In genomic region chr19:17458970-17459369, GRCh38 we compare ENCODE assay signal across 18 cellular contexts. TPM values are rescaled to one million over a fixed set of nuclear protein-coding genes. Genes with fewer than 3 reads are reported as not detected.
A peak's percentile ranks its signal among the peaks of the same experiment; 100 is the strongest.
DNase-seq lines count a peak whose midpoint lies in the region; ATAC-seq, FAIRE-seq and TF ChIP-seq lines count a peak whose summit lies in the region.
"Had no signal": no experiment of that assay in that cellular context is flagged by ENCODE, and none has a peak within 500 bp of the region (broad histone marks: within the 10 kb centered on the region; RNA-seq: fewer than 3 reads in every experiment).

No MANE protein-coding gene starts in this region.

- no peaks in the 10 kb centered on the region for H3K4me1 Mint-ChIP-seq in MCF 10A (ENCODE audit: insufficient read depth, unreplicated experiment)

- 10% methylated on average over 3 of the region's 3 CpGs for WGBS in K562 (ENCODE audit: insufficient coverage, low coverage, missing lambda C conversion rate)

- no peak for TF ChIP-seq CTCF in MCF 10A (IDR thresholded peaks at IDR 0.05; ENCODE audit: unreplicated experiment)
- no peak for TF ChIP-seq CTCF in breast epithelium (IDR thresholded peaks at IDR 0.05)
- no peak for TF ChIP-seq CTCF in K562 (IDR thresholded peaks at IDR 0.05 in 2 of 3, conservative IDR thresholded peaks at IDR 0.05 in 1 of 3; ENCODE audit: insufficient read depth in 2 of 3, low read depth in 1 of 3, low read length in 3 of 3)
- TF ChIP-seq CTCF in keratinocyte (optimal IDR thresholded peaks at IDR 0.05 in 1 of 3, IDR thresholded peaks at IDR 0.05 in 1 of 3, conservative IDR thresholded peaks at IDR 0.05 in 1 of 3; ENCODE audit: extremely low read depth in 1 of 3, insufficient read depth in 2 of 3, low read length in 3 of 3) = no peak

- H3K27ac ChIP-seq in breast epithelium (no peak overlapping the region), K562 (ENCODE audit: extremely low read depth, low read depth, low read length) (no peak overlapping the region), keratinocyte (ENCODE audit: control insufficient read depth, insufficient read depth, low read length) (no peak overlapping the region)
- H3K27ac ChIP-seq: BLaER1 treated with 17β-estradiol and CSF1 and Interleukin-3, amounts not matched to agents 10 nM and 100 nM had no signal

- no peak overlapping the region for H3K27ac Mint-ChIP-seq in MCF 10A (ENCODE audit: low read depth, unreplicated experiment)
- H3K27ac Mint-ChIP-seq: CD4-positive, CD25-positive, alpha-beta regulatory T cell; GM23338 had no signal

- FAIRE-seq in K562 (lab: Jason Lieb, UNC) (peak; percentile 32), keratinocyte (lab: Jason Lieb, UNC) (no peak)
- FAIRE-seq: GM12891 had no signal

- TF ChIP-seq EP300 in K562 (IDR thresholded peaks at IDR 0.05; ENCODE audit: low read length) = no peak

- H2AFZ ChIP-seq in K562 (ENCODE audit: low read depth, low read length) (no peak overlapping the region), keratinocyte (ENCODE audit: control insufficient read depth, low read length) (peak overlapping the region; percentile 10)
- H2AFZ ChIP-seq: GM23338 had no signal

- BruUV-seq in MCF 10A (replicated peaks; lab: Mats Ljungman, UMichigan) (no TSS peak), K562 (replicated peaks; lab: Mats Ljungman, UMichigan) (no TSS peak)

- H3K4me2 ChIP-seq in K562 (ENCODE audit: insufficient read depth, low read length) = no peak overlapping the region
- H3K4me2 ChIP-seq in keratinocyte (ENCODE audit: control insufficient read depth, extremely low read depth, insufficient read depth, low read depth, low read length) = no peak overlapping the region
- H3K4me2 ChIP-seq: GM23338 had no signal

- CTCF ChIA-PET in MCF 10A (lab: Yijun Ruan, JAX) = no interaction called here
- CTCF ChIA-PET in K562 (lab: Yijun Ruan, JAX; ENCODE audit: low intra/inter-chr PET ratio) = no interaction called here

- no peaks in the 10 kb centered on the region for H3K9me3 ChIP-seq in breast epithelium
- no peaks in the 10 kb centered on the region for H3K9me3 ChIP-seq in K562 (replicated peaks; ENCODE audit: control insufficient read depth, insufficient read depth, low read depth, low read length)
- no peaks in the 10 kb centered on the region for H3K9me3 ChIP-seq in keratinocyte (ENCODE audit: control insufficient read depth, low read depth, low read length)
- H3K9me3 ChIP-seq: BLaER1 treated with 17β-estradiol and CSF1 and Interleukin-3, amounts not matched to agents 10 nM and 100 nM had no signal

- H3K27me3 Mint-ChIP-seq in MCF 10A (ENCODE audit: insufficient read depth, unreplicated experiment) = no peaks in the 10 kb centered on the region

- H3K9me3 Mint-ChIP-seq in MCF 10A (ENCODE audit: unreplicated experiment) = no peaks in the 10 kb centered on the region
- H3K9me3 Mint-ChIP-seq: CD4-positive, CD25-positive, alpha-beta regulatory T cell; GM23338 had no signal

- H4K20me1 ChIP-seq in K562 (replicated peaks; ENCODE audit: control insufficient read depth, insufficient read depth, low read length) = no peaks in the 10 kb centered on the region
- H4K20me1 ChIP-seq in keratinocyte (ENCODE audit: control insufficient read depth, extremely low read depth, insufficient read depth, low read length) = no peaks in the 10 kb centered on the region
- H4K20me1 ChIP-seq: BLaER1 treated with 17β-estradiol and CSF1 and Interleukin-3, amounts not matched to agents 10 nM and 100 nM had no signal

- H3K79me2 ChIP-seq in K562 (ENCODE audit: control insufficient read depth, insufficient read depth, low read length) (no peaks in the 10 kb centered on the region), keratinocyte (ENCODE audit: control insufficient read depth, insufficient read depth, low read length) (no peaks in the 10 kb centered on the region)

- DNase-seq in MCF 10A (ENCODE audit: unreplicated experiment) = peak; percentile 37
- no peak for DNase-seq in breast epithelium (ENCODE audit: low spot score in 2 of 2)
- no peak for DNase-seq in K562 (ENCODE audit: extremely low read depth in 1 of 4, low spot score in 3 of 4)
- no peak for DNase-seq in keratinocyte (ENCODE audit: low read depth, low spot score)
- no peak for DNase-seq in ecto neural progenitor cell (ENCODE audit: low spot score)
- DNase-seq in T-helper 9 cell = no peak
- DNase-seq in GM03348 (ENCODE audit: low spot score) = no peak
- DNase-seq in middle frontal gyrus (ENCODE audit: extremely low spot score, low spot score) = no peak
- DNase-seq: ACHN; CD4-positive, CD25-positive, alpha-beta regulatory T cell; H7; IMR-90 had no signal

- H3K27me3 ChIP-seq in breast epithelium (peaks cover 0 to 25% of the 10 kb centered on the region in 2 donors), K562 (ENCODE audit: control insufficient read depth in 2 of 2, insufficient read depth in 2 of 2, low read length in 2 of 2) (peaks cover 5 to 32% of the 10 kb centered on the region in 2 experiments; a peak in 4 of 5 replicates), keratinocyte (ENCODE audit: control insufficient read depth, extremely low read depth, insufficient read depth, low read length) (peaks cover 18% of the 10 kb centered on the region)

- no peak for TF ChIP-seq RAD21 in K562 (CRISPR knock-in tag; conservative IDR thresholded peaks at IDR 0.05 in 1 of 2, IDR thresholded peaks at IDR 0.05 in 1 of 2)

- H3K4me3 Mint-ChIP-seq in MCF 10A (ENCODE audit: unreplicated experiment) = no peak overlapping the region
- H3K4me3 Mint-ChIP-seq: CD4-positive, CD25-positive, alpha-beta regulatory T cell; GM23338 had no signal

- H3K4me3 ChIP-seq in breast epithelium (no peak overlapping the region), K562 (no peak overlapping the region), keratinocyte (ENCODE audit: control insufficient read depth in 2 of 3, extremely low read depth in 1 of 3, insufficient read depth in 2 of 3, low read depth in 1 of 3, low read length in 3 of 3) (no peak overlapping the region)
- H3K4me3 ChIP-seq: BLaER1 treated with 17β-estradiol and CSF1 and Interleukin-3, amounts not matched to agents 10 nM and 100 nM; GM23338 had no signal

- H3K9me1 ChIP-seq in K562 (ENCODE audit: control insufficient read depth, insufficient read depth, low read length) (no peaks in the 10 kb centered on the region), keratinocyte (ENCODE audit: control insufficient read depth, extremely low read depth, insufficient read depth, low read length) (no peaks in the 10 kb centered on the region)

- ATAC-seq in K562 = no peak
- ATAC-seq: GM23338 had no signal

- POLR2A ChIA-PET in MCF 10A (lab: Yijun Ruan, JAX) (no interaction called here), K562 (lab: Yijun Ruan, JAX) (no interaction called here)

- dilution Hi-C loops in keratinocyte (cut with MboI; ENCODE audit: extremely low pct_ligation_motif_present, low sequenced_read_pairs) = no loop called here

- H3K4me1 ChIP-seq in breast epithelium (no peaks in the 10 kb centered on the region), K562 (replicated peaks in 1 of 2; ENCODE audit: control insufficient read depth in 2 of 2, insufficient read depth in 2 of 2, low read length in 2 of 2) (peaks cover 0 to 16% of the 10 kb centered on the region in 2 experiments; a peak in 3 of 5 replicates), keratinocyte (ENCODE audit: control insufficient read depth, extremely low read depth, insufficient read depth, low read length) (no peaks in the 10 kb centered on the region)

- TF ChIP-seq POLR2A in breast epithelium (IDR thresholded peaks at IDR 0.05) (no peak), K562 (conservative IDR thresholded peaks at IDR 0.05) (no peak)

- no peaks in the 10 kb centered on the region for H3K36me3 Mint-ChIP-seq in MCF 10A (ENCODE audit: insufficient read depth, unreplicated experiment)
- H3K36me3 Mint-ChIP-seq: CD4-positive, CD25-positive, alpha-beta regulatory T cell had no signal

- H3K9ac ChIP-seq in K562 (ENCODE audit: insufficient read depth in 1 of 2, low read depth in 2 of 2, low read length in 2 of 2) (no peak overlapping the region), keratinocyte (ENCODE audit: control insufficient read depth, extremely low read depth, insufficient read depth, low read length) (no peak overlapping the region)
- H3K9ac ChIP-seq: BLaER1 treated with 17β-estradiol and CSF1 and Interleukin-3, amounts not matched to agents 10 nM and 100 nM had no signal

- no peaks in the 10 kb centered on the region for H3K36me3 ChIP-seq in breast epithelium
- no peaks in the 10 kb centered on the region for H3K36me3 ChIP-seq in K562 (ENCODE audit: control insufficient read depth, insufficient read depth, low read length)
- H3K36me3 ChIP-seq in keratinocyte (ENCODE audit: control insufficient read depth in 2 of 2, extremely low read depth in 1 of 2, insufficient read depth in 2 of 2, low read length in 2 of 2) = no peaks in the 10 kb centered on the region
- H3K36me3 ChIP-seq: BLaER1 treated with 17β-estradiol and CSF1 and Interleukin-3, amounts not matched to agents 10 nM and 100 nM had no signal

- intact Hi-C loops in MCF 10A (cut with micrococcal nuclease) = no loop called here
- intact Hi-C loops in breast epithelium (cut with DNase I; ENCODE audit: low total_unique reads) = no loop called here
- intact Hi-C loops in K562 (cut with micrococcal nuclease) = loop anchor here (10.0 kb wide), 1 partner anchor 216 kb away; no protein-coding TSS in a partner anchor

- in situ Hi-C loops in K562 (cut with MboI) = no loop called here

RNA-seq across cellular contexts. Expression of gene NXNL1, which starts 1.8 kb away (rescaled TPM):
- total RNA-seq in MCF 10A (2022) (not detected in 2 replicates), breast epithelium (under 1 TPM in 1 of 3 donors, not detected in 2; 0.64 TPM), K562 (2014; rRNA removed) (not detected in 2 replicates), K562 (2014; rRNA removed; fragmentation: Illumina TruSeq; extraction: Trizol) (not detected in 2 replicates), K562 (2015; rRNA removed; fragmentation: Illumina TruSeq; extraction: Trizol) (not detected in 2 replicates), K562 (2021) (not detected in 2 replicates)
- not detected in 2 replicates for total RNA-seq in K562 (2011; cell fraction: chromatin; rRNA removed; ENCODE audit: low replicate concordance)
- total RNA-seq in K562 (2011; cell fraction: nucleolus; rRNA removed) = not detected in 2 replicates
- not detected in 2 replicates for total RNA-seq in K562 (2011; cell fraction: nucleoplasm; rRNA removed)
- polyA plus RNA-seq in K562 (2011; rRNA removed) (not detected in 2 replicates), K562 (2014; fragmentation: Illumina TruSeq; extraction: Trizol) (not detected in 2 replicates), K562 (2014; fragmentation: Nextera tagmentation; extraction: Ambion mirVana) (not detected), K562 (2014; rRNA removed) (not detected in 2 replicates), keratinocyte (not detected in 3 replicates)
- not detected in 2 replicates for polyA plus RNA-seq in K562 (2011; cell fraction: cytosol; rRNA removed)
- not detected in 2 replicates for polyA plus RNA-seq in K562 (2011; cell fraction: nucleus; rRNA removed)
- not detected in 2 replicates for polyA plus RNA-seq in K562 (2012)
- not detected in 2 replicates for polyA minus RNA-seq in K562 (2011; rRNA and poly(A)+ RNA removed)
- polyA minus RNA-seq in K562 (2011; cell fraction: cytosol; rRNA and poly(A)+ RNA removed) = not detected in 2 replicates
- not detected in 2 replicates for polyA minus RNA-seq in K562 (2011; cell fraction: nucleus; rRNA and poly(A)+ RNA removed)
- not detected for polyA plus RNA-seq in keratinocyte (2011; ENCODE audit: low read depth)
- polyA plus RNA-seq in keratinocyte (2011; cell fraction: cytosol; rRNA removed) = not detected in 2 replicates
- polyA plus RNA-seq in keratinocyte (2011; cell fraction: nucleus; rRNA removed) = not detected in 2 replicates
- polyA plus RNA-seq in keratinocyte (2012; ENCODE audit: low replicate concordance) = not detected in 2 replicates
- polyA minus RNA-seq in keratinocyte = not detected in 3 replicates
- not detected for polyA minus RNA-seq in keratinocyte (2011; cell fraction: cytosol; rRNA and poly(A)+ RNA removed)
- not detected in 2 replicates for polyA minus RNA-seq in keratinocyte (2011; cell fraction: nucleus; rRNA and poly(A)+ RNA removed)
- total RNA-seq: A172; CD4-positive, CD25-positive, alpha-beta regulatory T cell; Daoy; GM23338; H7; HT-29; IMR-90 had no signal
- polyA plus RNA-seq: CD4-positive, CD25-positive, alpha-beta regulatory T cell; GM23338; IMR-90 had no signal

RNA-seq across cellular contexts. Expression of gene TMEM221, which starts 10.5 kb away (rescaled TPM):
- total RNA-seq in MCF 10A (2022) = not detected in 2 replicates
- under 1 TPM; 0.33 to 0.73 (median 0.64) TPM for total RNA-seq in breast epithelium
- total RNA-seq in K562 (2011; cell fraction: chromatin; rRNA removed; ENCODE audit: low replicate concordance) = 0.62 TPM in 1 of 2 replicates, not detected in the other
- 0.26 TPM in 1 of 2 replicates, not detected in the other for total RNA-seq in K562 (2011; cell fraction: nucleolus; rRNA removed)
- 0.22 TPM in 1 of 2 replicates, not detected in the other for total RNA-seq in K562 (2011; cell fraction: nucleoplasm; rRNA removed)
- total RNA-seq in K562 (2014; rRNA removed) = not detected in 2 replicates
- not detected in 2 replicates for total RNA-seq in K562 (2014; rRNA removed; fragmentation: Illumina TruSeq; extraction: Trizol)
- not detected in 2 replicates for total RNA-seq in K562 (2015; rRNA removed; fragmentation: Illumina TruSeq; extraction: Trizol)
- not detected in 2 replicates for total RNA-seq in K562 (2021)
- 0.15 and 0.35 TPM in 2 replicates for polyA plus RNA-seq in K562 (2011; rRNA removed)
- polyA plus RNA-seq in K562 (2011; cell fraction: cytosol; rRNA removed) = 0.10 and 0.18 TPM in 2 replicates
- polyA plus RNA-seq in K562 (2011; cell fraction: nucleus; rRNA removed) = 0.18 and 0.28 TPM in 2 replicates
- polyA plus RNA-seq in K562 (2012) = 0.12 TPM in 1 of 2 replicates, not detected in the other
- not detected in 2 replicates for polyA plus RNA-seq in K562 (2014; fragmentation: Illumina TruSeq; extraction: Trizol)
- polyA plus RNA-seq in K562 (2014; fragmentation: Nextera tagmentation; extraction: Ambion mirVana) = under 1 TPM in 1 of 2 experiments, not detected in 1; 0.06 TPM
- polyA plus RNA-seq in K562 (2014; rRNA removed) = not detected in 2 replicates
- not detected in 2 replicates for polyA minus RNA-seq in K562 (2011; rRNA and poly(A)+ RNA removed)
- not detected in 2 replicates for polyA minus RNA-seq in K562 (2011; cell fraction: cytosol; rRNA and poly(A)+ RNA removed)
- 0.22 and 0.27 TPM in 2 replicates for polyA minus RNA-seq in K562 (2011; cell fraction: nucleus; rRNA and poly(A)+ RNA removed)
- 0.04 to 0.08 TPM (median 0.06 TPM) in 3 replicates for polyA plus RNA-seq in keratinocyte
- polyA plus RNA-seq in keratinocyte (2011; ENCODE audit: low read depth) = not detected
- 0.04 and 0.09 TPM in 2 replicates for polyA plus RNA-seq in keratinocyte (2011; cell fraction: cytosol; rRNA removed)
- polyA plus RNA-seq in keratinocyte (2011; cell fraction: nucleus; rRNA removed) = 0.16 and 0.27 TPM in 2 replicates
- polyA plus RNA-seq in keratinocyte (2012; ENCODE audit: low replicate concordance) = 0.10 and 0.25 TPM in 2 replicates
- 0.16 TPM in 1 of 3 replicates, not detected in the others for polyA minus RNA-seq in keratinocyte
- polyA minus RNA-seq in keratinocyte (2011; cell fraction: cytosol; rRNA and poly(A)+ RNA removed) = not detected
- not detected in 2 replicates for polyA minus RNA-seq in keratinocyte (2011; cell fraction: nucleus; rRNA and poly(A)+ RNA removed)
- total RNA-seq: A172; CD4-positive, CD25-positive, alpha-beta regulatory T cell; Daoy; H7; HT-29; IMR-90 had no signal

RNA-seq across cellular contexts. Expression of gene SLC27A1, which starts 11.4 kb away (rescaled TPM):
- total RNA-seq in MCF 10A (2022) (3.4 and 5.0 TPM in 2 replicates), breast epithelium (10 to 100 TPM; 32.4 to 35.4 (median 34.8) TPM), K562 (2014; rRNA removed) (1.9 and 2.8 TPM in 2 replicates), K562 (2014; rRNA removed; fragmentation: Illumina TruSeq; extraction: Trizol) (0.38 and 0.44 TPM in 2 replicates), K562 (2015; rRNA removed; fragmentation: Illumina TruSeq; extraction: Trizol) (0.79 and 1.0 TPM in 2 replicates), K562 (2021) (1.6 and 2.0 TPM in 2 replicates)
- 4.5 and 13.1 TPM in 2 replicates for total RNA-seq in K562 (2011; cell fraction: chromatin; rRNA removed; ENCODE audit: low replicate concordance)
- 8.3 and 9.1 TPM in 2 replicates for total RNA-seq in K562 (2011; cell fraction: nucleolus; rRNA removed)
- total RNA-seq in K562 (2011; cell fraction: nucleoplasm; rRNA removed) = 5.7 and 7.9 TPM in 2 replicates
- polyA plus RNA-seq in K562 (2011; rRNA removed) (1.4 and 1.7 TPM in 2 replicates), K562 (2014; fragmentation: Illumina TruSeq; extraction: Trizol) (1.1 and 1.3 TPM in 2 replicates), K562 (2014; fragmentation: Nextera tagmentation; extraction: Ambion mirVana) (under 1 TPM; 0.06 to 0.10 TPM), K562 (2014; rRNA removed) (2.0 and 3.0 TPM in 2 replicates), keratinocyte (8.4 to 12.6 TPM (median 11.7 TPM) in 3 replicates)
- 1.8 and 3.5 TPM in 2 replicates for polyA plus RNA-seq in K562 (2011; cell fraction: cytosol; rRNA removed)
- 7.2 and 8.8 TPM in 2 replicates for polyA plus RNA-seq in K562 (2011; cell fraction: nucleus; rRNA removed)
- polyA plus RNA-seq in K562 (2012) = 1.8 and 4.7 TPM in 2 replicates
- 0.81 and 0.84 TPM in 2 replicates for polyA minus RNA-seq in K562 (2011; rRNA and poly(A)+ RNA removed)
- polyA minus RNA-seq in K562 (2011; cell fraction: cytosol; rRNA and poly(A)+ RNA removed) = 2.1 and 3.7 TPM in 2 replicates
- polyA minus RNA-seq in K562 (2011; cell fraction: nucleus; rRNA and poly(A)+ RNA removed) = 1.8 and 1.9 TPM in 2 replicates
- polyA plus RNA-seq in keratinocyte (2011; ENCODE audit: low read depth) = 2.0 TPM
- polyA plus RNA-seq in keratinocyte (2011; cell fraction: cytosol; rRNA removed) = 4.7 and 8.4 TPM in 2 replicates
- polyA plus RNA-seq in keratinocyte (2011; cell fraction: nucleus; rRNA removed) = 28.1 and 38.7 TPM in 2 replicates
- polyA plus RNA-seq in keratinocyte (2012; ENCODE audit: low replicate concordance) = 6.2 and 16.0 TPM in 2 replicates
- polyA minus RNA-seq in keratinocyte = 7.9 to 23.1 TPM (median 12.0 TPM) in 3 replicates
- polyA minus RNA-seq in keratinocyte (2011; cell fraction: cytosol; rRNA and poly(A)+ RNA removed) = 31.8 TPM
- 23.7 and 24.8 TPM in 2 replicates for polyA minus RNA-seq in keratinocyte (2011; cell fraction: nucleus; rRNA and poly(A)+ RNA removed)

RNA-seq across cellular contexts. Expression of gene MVB12A, which starts 39.1 kb away (rescaled TPM):
- 47.7 and 51.1 TPM in 2 replicates for total RNA-seq in MCF 10A (2022)
- total RNA-seq in breast epithelium = 10 to 100 TPM; 51.5 to 76.4 (median 74.1) TPM
- 25.5 and 71.2 TPM in 2 replicates for total RNA-seq in K562 (2011; cell fraction: chromatin; rRNA removed; ENCODE audit: low replicate concordance)
- total RNA-seq in K562 (2011; cell fraction: nucleolus; rRNA removed) = 47.4 and 53.0 TPM in 2 replicates
- total RNA-seq in K562 (2011; cell fraction: nucleoplasm; rRNA removed) = 44.1 and 57.1 TPM in 2 replicates
- total RNA-seq in K562 (2014; rRNA removed) = 43.0 and 45.3 TPM in 2 replicates
- 7.1 and 10.0 TPM in 2 replicates for total RNA-seq in K562 (2014; rRNA removed; fragmentation: Illumina TruSeq; extraction: Trizol)
- total RNA-seq in K562 (2015; rRNA removed; fragmentation: Illumina TruSeq; extraction: Trizol) = 21.1 and 22.8 TPM in 2 replicates
- 46.2 and 46.9 TPM in 2 replicates for total RNA-seq in K562 (2021)
- polyA plus RNA-seq in K562 (2011; rRNA removed) = 22.4 and 28.1 TPM in 2 replicates
- 36.6 and 75.2 TPM in 2 replicates for polyA plus RNA-seq in K562 (2011; cell fraction: cytosol; rRNA removed)
- polyA plus RNA-seq in K562 (2011; cell fraction: nucleus; rRNA removed) = 33.1 and 48.1 TPM in 2 replicates
- 26.7 and 60.7 TPM in 2 replicates for polyA plus RNA-seq in K562 (2012)
- polyA plus RNA-seq in K562 (2014; fragmentation: Illumina TruSeq; extraction: Trizol) = 22.5 and 34.3 TPM in 2 replicates
- polyA plus RNA-seq in K562 (2014; fragmentation: Nextera tagmentation; extraction: Ambion mirVana) = 1 to 10 TPM; 1.2 to 1.7 TPM
- 39.7 and 42.5 TPM in 2 replicates for polyA plus RNA-seq in K562 (2014; rRNA removed)
- 6.1 and 9.0 TPM in 2 replicates for polyA minus RNA-seq in K562 (2011; rRNA and poly(A)+ RNA removed)
- polyA minus RNA-seq in K562 (2011; cell fraction: cytosol; rRNA and poly(A)+ RNA removed) = 10.4 and 19.3 TPM in 2 replicates
- 15.6 and 16.1 TPM in 2 replicates for polyA minus RNA-seq in K562 (2011; cell fraction: nucleus; rRNA and poly(A)+ RNA removed)
- polyA plus RNA-seq in keratinocyte = 23.3 to 36.6 TPM (median 33.0 TPM) in 3 replicates
- 9.5 TPM for polyA plus RNA-seq in keratinocyte (2011; ENCODE audit: low read depth)
- polyA plus RNA-seq in keratinocyte (2011; cell fraction: cytosol; rRNA removed) = 17.9 and 36.2 TPM in 2 replicates
- polyA plus RNA-seq in keratinocyte (2011; cell fraction: nucleus; rRNA removed) = 21.8 and 31.9 TPM in 2 replicates
- polyA plus RNA-seq in keratinocyte (2012; ENCODE audit: low replicate concordance) = 26.7 and 44.0 TPM in 2 replicates
- 10.8 to 34.4 TPM (median 16.2 TPM) in 3 replicates for polyA minus RNA-seq in keratinocyte
- polyA minus RNA-seq in keratinocyte (2011; cell fraction: cytosol; rRNA and poly(A)+ RNA removed) = 29.9 TPM
- polyA minus RNA-seq in keratinocyte (2011; cell fraction: nucleus; rRNA and poly(A)+ RNA removed) = 8.5 and 10.2 TPM in 2 replicates

RNA-seq across cellular contexts. Expression of gene PGLS, which starts 52.5 kb away (rescaled TPM):
- total RNA-seq in MCF 10A (2022) (115 and 143 TPM in 2 replicates), breast epithelium (10 to 100 TPM; 62.2 to 89.8 (median 72.4) TPM), K562 (2014; rRNA removed) (38.1 and 42.4 TPM in 2 replicates), K562 (2014; rRNA removed; fragmentation: Illumina TruSeq; extraction: Trizol) (5.7 and 10.9 TPM in 2 replicates), K562 (2015; rRNA removed; fragmentation: Illumina TruSeq; extraction: Trizol) (27.7 and 31.0 TPM in 2 replicates), K562 (2021) (61.1 and 65.5 TPM in 2 replicates)
- 25.8 and 59.8 TPM in 2 replicates for total RNA-seq in K562 (2011; cell fraction: chromatin; rRNA removed; ENCODE audit: low replicate concordance)
- 50.9 and 57.9 TPM in 2 replicates for total RNA-seq in K562 (2011; cell fraction: nucleolus; rRNA removed)
- total RNA-seq in K562 (2011; cell fraction: nucleoplasm; rRNA removed) = 34.4 and 35.8 TPM in 2 replicates
- polyA plus RNA-seq in K562 (2011; rRNA removed) (21.2 and 39.4 TPM in 2 replicates), K562 (2014; fragmentation: Illumina TruSeq; extraction: Trizol) (23.7 and 27.1 TPM in 2 replicates), K562 (2014; fragmentation: Nextera tagmentation; extraction: Ambion mirVana) (1 to 10 TPM in 1 of 2 experiments, under 1 TPM in 1; 0.79 to 1.1 TPM), K562 (2014; rRNA removed) (51.7 and 52.6 TPM in 2 replicates), keratinocyte (30.2 to 71.5 TPM (median 33.8 TPM) in 3 replicates)
- 57.8 and 119 TPM in 2 replicates for polyA plus RNA-seq in K562 (2011; cell fraction: cytosol; rRNA removed)
- polyA plus RNA-seq in K562 (2011; cell fraction: nucleus; rRNA removed) = 39.0 and 56.0 TPM in 2 replicates
- 40.4 and 112 TPM in 2 replicates for polyA plus RNA-seq in K562 (2012)
- 13.2 and 17.5 TPM in 2 replicates for polyA minus RNA-seq in K562 (2011; rRNA and poly(A)+ RNA removed)
- 28.4 and 35.0 TPM in 2 replicates for polyA minus RNA-seq in K562 (2011; cell fraction: cytosol; rRNA and poly(A)+ RNA removed)
- polyA minus RNA-seq in K562 (2011; cell fraction: nucleus; rRNA and poly(A)+ RNA removed) = 23.0 and 27.4 TPM in 2 replicates
- 20.0 TPM for polyA plus RNA-seq in keratinocyte (2011; ENCODE audit: low read depth)
- polyA plus RNA-seq in keratinocyte (2011; cell fraction: cytosol; rRNA removed) = 38.8 and 91.8 TPM in 2 replicates
- 27.2 and 39.9 TPM in 2 replicates for polyA plus RNA-seq in keratinocyte (2011; cell fraction: nucleus; rRNA removed)
- polyA plus RNA-seq in keratinocyte (2012; ENCODE audit: low replicate concordance) = 66.1 and 69.7 TPM in 2 replicates
- polyA minus RNA-seq in keratinocyte = 35.5 to 82.7 TPM (median 71.2 TPM) in 3 replicates
- polyA minus RNA-seq in keratinocyte (2011; cell fraction: cytosol; rRNA and poly(A)+ RNA removed) = 129 TPM
- polyA minus RNA-seq in keratinocyte (2011; cell fraction: nucleus; rRNA and poly(A)+ RNA removed) = 16.9 and 18.0 TPM in 2 replicates
